Comparison of ENCODE assay signal across 1 cellular context in genomic region chr15:83446904-83447708, GRCh38.
TF ChIP-seq lines count a peak whose summit lies in the region.

A gene with protein sequence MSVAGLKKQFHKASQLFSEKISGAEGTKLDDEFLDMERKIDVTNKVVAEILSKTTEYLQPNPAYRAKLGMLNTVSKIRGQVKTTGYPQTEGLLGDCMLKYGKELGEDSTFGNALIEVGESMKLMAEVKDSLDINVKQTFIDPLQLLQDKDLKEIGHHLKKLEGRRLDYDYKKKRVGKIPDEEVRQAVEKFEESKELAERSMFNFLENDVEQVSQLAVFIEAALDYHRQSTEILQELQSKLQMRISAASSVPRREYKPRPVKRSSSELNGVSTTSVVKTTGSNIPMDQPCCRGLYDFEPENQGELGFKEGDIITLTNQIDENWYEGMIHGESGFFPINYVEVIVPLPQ (plus strand): TSS chr15:83447341. CDS start chr15:83447534, 193 bp downstream.

TF ChIP-seq in SK-N-SH, 30 proteins besides CTCF, POLR2A, EP300 and RAD21 (continued from another document):
- TF ChIP-seq MAX (IDR thresholded peaks at IDR 0.05; ENCODE audit: low read depth): 0 out of 2 replicates have a peak, but pooled peaks have one; percentile 20
- TF ChIP-seq RCOR1 (IDR thresholded peaks at IDR 0.05; ENCODE audit: low read length): no peak
- no peak for TF ChIP-seq NFIC (IDR thresholded peaks at IDR 0.05; ENCODE audit: borderline replicate concordance)
- peak; percentile 45 for TF ChIP-seq NRF1 (IDR thresholded peaks at IDR 0.05; ENCODE audit: low read depth, low read length)
